ENCODE assay signal across 18 cellular contexts in genomic region chr22:43148581-43148980, GRCh38. TPM values are rescaled to one million over a fixed set of nuclear protein-coding genes. Genes with fewer than 3 reads are reported as not detected.
DNase-seq lines count a peak whose midpoint lies in the region; ATAC-seq, FAIRE-seq and TF ChIP-seq lines count a peak whose summit lies in the region.
"Had no signal": no experiment of that assay in that cellular context is flagged by ENCODE, and none has a peak within 500 bp of the region (broad histone marks: within the 10 kb centered on the region; RNA-seq: fewer than 3 reads in every experiment).

No MANE protein-coding gene starts in this region.

- no peak overlapping the region for H3K4me3 ChIP-seq in Karpas-422 (ENCODE audit: low read length)
- no peak overlapping the region for H3K4me3 ChIP-seq in prostate gland
- H3K4me3 ChIP-seq: colonic mucosa, right atrium auricular region had no signal

- no peak for ATAC-seq in central memory CD8-positive, alpha-beta T cell (replicated peaks; ENCODE audit: extremely low read depth, poor library complexity, severe bottlenecking)
- ATAC-seq in omental fat pad (ENCODE audit: low FRiP score) = peak; percentile 1
- ATAC-seq: left lobe of liver had no signal

- H2AFZ ChIP-seq in Karpas-422 (ENCODE audit: low read length) = no peak overlapping the region

- no peaks in the 10 kb centered on the region for H3K9me2 ChIP-seq in Karpas-422 (replicated peaks; ENCODE audit: insufficient read depth, low read length)

- no peak overlapping the region for H3K9ac ChIP-seq in Karpas-422 (ENCODE audit: low read length)

- peaks cover 5% of the 10 kb centered on the region for H3K36me3 Mint-ChIP-seq in central memory CD8-positive, alpha-beta T cell (ENCODE audit: insufficient read depth)
- H3K36me3 Mint-ChIP-seq: type B pancreatic cell had no signal

- H3K9me3 ChIP-seq in Karpas-422 (ENCODE audit: low read length) = no peaks in the 10 kb centered on the region
- no peaks in the 10 kb centered on the region for H3K9me3 ChIP-seq in prostate gland
- H3K9me3 ChIP-seq: colonic mucosa, right atrium auricular region had no signal

- H3K27me3 ChIP-seq in Karpas-422 (ENCODE audit: low read length) (no peaks in the 10 kb centered on the region), prostate gland (replicated peaks; ENCODE audit: insufficient read depth) (no peaks in the 10 kb centered on the region)
- H3K27me3 ChIP-seq: colonic mucosa, right atrium auricular region had no signal

- peak overlapping the region; percentile 18 for H3K4me3 Mint-ChIP-seq in central memory CD8-positive, alpha-beta T cell
- H3K4me3 Mint-ChIP-seq: nephron progenitor cell had no signal

- intact Hi-C loops in prostate gland (cut with DNase I) = no loop called here

- no peaks in the 10 kb centered on the region for H3K9me3 Mint-ChIP-seq in central memory CD8-positive, alpha-beta T cell
- H3K9me3 Mint-ChIP-seq: nephron progenitor cell, type B pancreatic cell had no signal

- peak; percentile 21 for FAIRE-seq in GM18507 (lab: Jason Lieb, UNC)

- H3K79me2 ChIP-seq in Karpas-422 (ENCODE audit: low read length) = no peaks in the 10 kb centered on the region

- no peaks in the 10 kb centered on the region for H3K27me3 Mint-ChIP-seq in central memory CD8-positive, alpha-beta T cell
- H3K27me3 Mint-ChIP-seq: CD4-positive, alpha-beta memory T cell had no signal

- H3K36me3 ChIP-seq in Karpas-422 (ENCODE audit: insufficient read depth, low read length) (no peaks in the 10 kb centered on the region), prostate gland (no peaks in the 10 kb centered on the region)
- H3K36me3 ChIP-seq: colonic mucosa, right atrium auricular region had no signal

- H3K27ac Mint-ChIP-seq in central memory CD8-positive, alpha-beta T cell (ENCODE audit: low read depth) = no peak overlapping the region
- H3K27ac Mint-ChIP-seq: nephron progenitor cell, type B pancreatic cell had no signal

- 62% methylated on average over 5 of the region's 6 CpGs for WGBS in prostate gland

- TF ChIP-seq CTCF in omental fat pad (IDR thresholded peaks at IDR 0.05) (no peak), prostate gland (IDR thresholded peaks at IDR 0.05) (no peak)

- H3K4me1 Mint-ChIP-seq in central memory CD8-positive, alpha-beta T cell = peaks cover 29% of the 10 kb centered on the region

- H3K27ac ChIP-seq in Karpas-422 (ENCODE audit: low read length) (no peak overlapping the region), prostate gland (no peak overlapping the region)
- H3K27ac ChIP-seq: colonic mucosa, right atrium auricular region had no signal

- DNase-seq in GM18507 (ENCODE audit: extremely low spot score, insufficient read length, low read depth) (no peak), NAMALWA (ENCODE audit: low spot score) (peak; percentile 60), omental fat pad (ENCODE audit: low spot score) (no peak), Karpas-422 (no peak), NCI-H345 treated with DMSO at 0.1 percent for 48 hours (lab: John Stamatoyannopoulos, UW; ENCODE audit: unreplicated experiment) (no peak), dedifferentiated amniotic fluid mesenchymal stem cell (ENCODE audit: extremely low spot score) (no peak), prostate gland (ENCODE audit: low spot score) (no peak)
- no peak for DNase-seq in central memory CD8-positive, alpha-beta T cell (ENCODE audit: low spot score in 2 of 2)
- DNase-seq: activated CD4-positive, alpha-beta T cell treated with anti-CD3 and anti-CD28 coated beads for 1 hour; CD4-positive, alpha-beta memory T cell; colonic mucosa; NCI-H1105 treated with DMSO at 0.1 percent for 48 hours; NCI-H345; nephron progenitor cell; stimulated activated CD4-positive, alpha-beta T cell treated with anti-CD3 and anti-CD28 coated beads, Interleukin-2, amount 100 ng/mL, for 48 hours had no signal

- no peak for TF ChIP-seq POLR2A in prostate gland (IDR thresholded peaks at IDR 0.05)

- no peaks in the 10 kb centered on the region for H4K20me1 ChIP-seq in Karpas-422 (ENCODE audit: insufficient read depth, low read depth, low read length)

- H3K4me1 ChIP-seq in Karpas-422 (ENCODE audit: low read length) (peaks cover 6% of the 10 kb centered on the region), prostate gland (replicated peaks) (peaks cover 19% of the 10 kb centered on the region)

- no peak overlapping the region for H3K4me2 ChIP-seq in Karpas-422 (ENCODE audit: low read depth, low read length, poor library complexity, severe bottlenecking)

RNA-seq across cellular contexts. Expression of gene TSPO, which starts 2.8 kb away (rescaled TPM):
- 100 to 1,000 TPM; 370 to 615 (median 577) TPM for total RNA-seq in omental fat pad
- 0.54 and 3.8 TPM in 2 replicates for total RNA-seq in Karpas-422 (2014; rRNA removed; shearing (Covaris generic); ENCODE audit: low replicate concordance)
- total RNA-seq in prostate gland = 100 to 1,000 TPM; 238 to 575 TPM

RNA-seq across cellular contexts. Expression of gene MCAT, which starts 5.4 kb away (rescaled TPM):
- total RNA-seq in omental fat pad (10 to 100 TPM; 19.3 to 28.6 (median 25.2) TPM), prostate gland (10 to 100 TPM; 39.1 to 39.9 TPM)
- total RNA-seq in Karpas-422 (2014; rRNA removed; shearing (Covaris generic); ENCODE audit: low replicate concordance) = 15.0 and 29.5 TPM in 2 replicates

RNA-seq across cellular contexts. Expression of gene BIK, which starts 38.0 kb away (rescaled TPM):
- 1 to 10 TPM in 1 of 4 donors, under 1 TPM in 1, not detected in 2; 0.93 to 1.7 TPM for total RNA-seq in omental fat pad
- 0.71 TPM in 1 of 2 replicates, not detected in the other for total RNA-seq in Karpas-422 (2014; rRNA removed; shearing (Covaris generic); ENCODE audit: low replicate concordance)
- total RNA-seq in prostate gland = 10 to 100 TPM; 22.1 to 68.4 TPM

RNA-seq across cellular contexts. Expression of gene TTLL12, which starts 38.4 kb away (rescaled TPM):
- total RNA-seq in omental fat pad (10 to 100 TPM; 31.5 to 39.0 (median 34.4) TPM), prostate gland (100 to 1,000 TPM in 1 of 2 donors, 10 to 100 TPM in 1; 62.5 to 118 TPM)
- total RNA-seq in Karpas-422 (2014; rRNA removed; shearing (Covaris generic); ENCODE audit: low replicate concordance) = 31.2 and 53.0 TPM in 2 replicates

RNA-seq across cellular contexts. Expression of gene TTLL1, which starts 59.4 kb away (rescaled TPM):
- total RNA-seq in omental fat pad (1 to 10 TPM; 2.2 to 5.3 (median 3.6) TPM), prostate gland (10 to 100 TPM in 1 of 2 donors, 1 to 10 TPM in 1; 8.8 to 22.3 TPM)
- total RNA-seq in Karpas-422 (2014; rRNA removed; shearing (Covaris generic); ENCODE audit: low replicate concordance) = 0.97 and 1.1 TPM in 2 replicates

Comparison
In these comparisons a context has a peak if more than half of its experiments do, and no peak if none do; other contexts are left out.
1. RNA of gene TSPO, which starts 2.8 kb away (total RNA-seq): 370 to 615 TPM in omental fat pad and 238 to 575 TPM in prostate gland; 0.54 to 3.8 TPM in Karpas-422; every median in the first group is over 10 times any median in the second.
2. RNA of gene BIK, which starts 38.0 kb away (total RNA-seq): 22.1 to 68.4 TPM in prostate gland; 0.93 to 1.7 TPM in omental fat pad and 0.71 TPM in Karpas-422; every median in the first group is over 4 times any median in the second.